In genomic region chr1:77039739-77040138, GRCh38 we compare ENCODE assay signal across 10 cellular contexts.
DNase-seq lines count a peak whose midpoint lies in the region; ATAC-seq lines count a peak whose summit lies in the region.
"Had no signal": no experiment of that assay in that cellular context is flagged by ENCODE, and none has a peak within 500 bp of the region (broad histone marks: within the 10 kb centered on the region; RNA-seq: fewer than 3 reads in every experiment).

No MANE protein-coding gene starts in this region.

- ATAC-seq in GM18907 (IDR thresholded peaks at IDR 0.05; ENCODE audit: unreplicated experiment): no peak
- ATAC-seq in activated CD8-positive, alpha-beta T cell treated with anti-CD3 and anti-CD28 coated beads, Interleukin-2, amount 10 ng/mL, durations not matched to agents 7 days and 5 days: no peak

- H3K27ac ChIP-seq in angular gyrus (ENCODE audit: low read depth, low read length) (peak overlapping the region; percentile 73), temporal lobe (ENCODE audit: low read depth, low read length) (peak overlapping the region; percentile 23)
- H3K27ac ChIP-seq: neural progenitor cell had no signal

- no peak overlapping the region for H3K4me3 Mint-ChIP-seq in activated CD8-positive, alpha-beta T cell treated with anti-CD3 and anti-CD28 coated beads, Interleukin-2, amount 10 ng/mL, durations not matched to agents 7 days and 5 days
- H3K4me3 Mint-ChIP-seq: neural progenitor cell had no signal

- no peaks in the 10 kb centered on the region for H3K9me3 Mint-ChIP-seq in activated CD8-positive, alpha-beta T cell treated with anti-CD3 and anti-CD28 coated beads, Interleukin-2, amount 10 ng/mL, durations not matched to agents 7 days and 5 days (ENCODE audit: insufficient read depth)
- H3K9me3 Mint-ChIP-seq: neural progenitor cell had no signal

- no peak overlapping the region for H3K27ac Mint-ChIP-seq in activated CD8-positive, alpha-beta T cell treated with anti-CD3 and anti-CD28 coated beads, Interleukin-2, amount 10 ng/mL, durations not matched to agents 7 days and 5 days
- H3K27ac Mint-ChIP-seq: neural progenitor cell had no signal

- POLR2A ChIA-PET in activated CD8-positive, alpha-beta T cell treated with anti-CD3 and anti-CD28 coated beads, Interleukin-2, amount 10 ng/mL, durations not matched to agents 7 days and 5 days (lab: Charles Lee): no interaction called here

- no peaks in the 10 kb centered on the region for H3K4me1 Mint-ChIP-seq in activated CD8-positive, alpha-beta T cell treated with anti-CD3 and anti-CD28 coated beads, Interleukin-2, amount 10 ng/mL, durations not matched to agents 7 days and 5 days (ENCODE audit: low read depth)

- CTCF ChIA-PET in activated CD8-positive, alpha-beta T cell treated with anti-CD3 and anti-CD28 coated beads, Interleukin-2, amount 10 ng/mL, durations not matched to agents 7 days and 5 days (lab: Charles Lee): no interaction called here

- H3K27me3 Mint-ChIP-seq in activated CD8-positive, alpha-beta T cell treated with anti-CD3 and anti-CD28 coated beads, Interleukin-2, amount 10 ng/mL, durations not matched to agents 7 days and 5 days (ENCODE audit: low read depth): peaks cover 9% of the 10 kb centered on the region

- H3K36me3 Mint-ChIP-seq in activated CD8-positive, alpha-beta T cell treated with anti-CD3 and anti-CD28 coated beads, Interleukin-2, amount 10 ng/mL, durations not matched to agents 7 days and 5 days (ENCODE audit: low read depth): no peaks in the 10 kb centered on the region

- DNase-seq in HPDE6-E6E7 (ENCODE audit: extremely low spot score): peak; percentile 93
- DNase-seq in iris pigment epithelial cell (ENCODE audit: low read depth): peak; percentile 100
- no peak for DNase-seq in NOMO-1 treated with DMSO at 0.1 percent for 48 hours (lab: John Stamatoyannopoulos, UW; ENCODE audit: unreplicated experiment)
- no peak for DNase-seq in GF-D8 (lab: John Stamatoyannopoulos, UW)
- no peak for DNase-seq in activated CD8-positive, alpha-beta T cell treated with anti-CD3 and anti-CD28 coated beads, Interleukin-2, amount 10 ng/mL, durations not matched to agents 7 days and 5 days
- DNase-seq: activated CD4-positive, alpha-beta T cell treated with anti-CD3 and anti-CD28 coated beads, Interleukin-2, amount 50 U/mL, for 1 hour had no signal

Comparison
In these comparisons a context has a peak if more than half of its experiments do, and no peak if none do; other contexts are left out.
1. DNase-seq: peak in HPDE6-E6E7 (single experiment) and iris pigment epithelial cell (single experiment); none in NOMO-1 treated with DMSO at 0.1 percent for 48 hours (single experiment), GF-D8 (single experiment) and activated CD8-positive, alpha-beta T cell treated with anti-CD3 and anti-CD28 coated beads, Interleukin-2, amount 10 ng/mL, durations not matched to agents 7 days and 5 days (single experiment).